1 cellular context compared by ENCODE assay signal in genomic region chr13:51803422-51804294, GRCh38.
TF ChIP-seq lines count a peak whose summit lies in the region.

TSS of gene DHRS12 (minus strand) at chr13:51804163. CDS start at chr13:51799659, 4,504 bp downstream.

TF ChIP-seq in K562, 482 proteins besides CTCF, POLR2A, EP300 and RAD21 (continued from another document and continues in another):
- TF ChIP-seq ZNF277 (CRISPR knock-in tag; IDR thresholded peaks at IDR 0.05; ENCODE audit: borderline replicate concordance), result no peak
- TF ChIP-seq CBX5 (IDR thresholded peaks at IDR 0.05; ENCODE audit: borderline replicate concordance, low read depth), result no peak
- TF ChIP-seq CHAMP1 (IDR thresholded peaks at IDR 0.05), result no peak
- TF ChIP-seq ZNF449 (CRISPR knock-in tag; IDR thresholded peaks at IDR 0.05), result no peak
- TF ChIP-seq SUPT5H (IDR thresholded peaks at IDR 0.05), result peak; percentile 52
- TF ChIP-seq MTA2 (IDR thresholded peaks at IDR 0.05; ENCODE audit: low read depth), result peak; percentile 28; the same call in 1 of the 2 replicates
- TF ChIP-seq ZNF584 (CRISPR knock-in tag; IDR thresholded peaks at IDR 0.05; ENCODE audit: low read depth), result peak; percentile 27; the same call in 1 of the 2 replicates
- TF ChIP-seq ZBTB5 (IDR thresholded peaks at IDR 0.05), result no peak
- TF ChIP-seq MAZ (CRISPR knock-in tag; conservative IDR thresholded peaks at IDR 0.05 in 1 of 2, IDR thresholded peaks at IDR 0.05 in 1 of 2), result peak; percentile 75 to 87
- TF ChIP-seq DDX20 (tag; IDR thresholded peaks at IDR 0.05; ENCODE audit: low read depth), result no peak
- TF ChIP-seq GTF3C2 (IDR thresholded peaks at IDR 0.05; ENCODE audit: borderline replicate concordance, extremely low read depth, insufficient read length), result no peak
- 0 out of 2 replicates have a peak, but pooled peaks have one; percentile 16 for TF ChIP-seq NCOA1 (IDR thresholded peaks at IDR 0.05; ENCODE audit: low read depth)
- no peak for TF ChIP-seq LARP7 (IDR thresholded peaks at IDR 0.05)
- TF ChIP-seq KLF10 (CRISPR knock-in tag; IDR thresholded peaks at IDR 0.05), result no peak
- TF ChIP-seq CBX3 (IDR thresholded peaks at IDR 0.05; ENCODE audit: borderline replicate concordance in 1 of 2, low read length in 2 of 2), result 0 out of 3 replicates have a peak, but pooled peaks of 1 of the 2 experiments have one; percentile 39
- no peak for TF ChIP-seq TOE1 (IDR thresholded peaks at IDR 0.05; ENCODE audit: borderline replicate concordance)
- no peak for TF ChIP-seq TOE1 (CRISPR knock-in tag; IDR thresholded peaks at IDR 0.05; ENCODE audit: borderline replicate concordance, low read depth)
- no peak for TF ChIP-seq PTBP1 (IDR thresholded peaks at IDR 0.05; ENCODE audit: low read depth, low read length)
- TF ChIP-seq ZBTB2 (IDR thresholded peaks at IDR 0.05), result no peak
- no peak for TF ChIP-seq SMARCB1 (IDR thresholded peaks at IDR 0.05; ENCODE audit: insufficient read length, low read depth)
- no peak for TF ChIP-seq SRSF3 (IDR thresholded peaks at IDR 0.05; ENCODE audit: insufficient read depth, low read length)
- TF ChIP-seq RNF2 (IDR thresholded peaks at IDR 0.05), result peak; percentile 46; the same call in 1 of the 2 replicates
- TF ChIP-seq RERE (CRISPR knock-in tag; IDR thresholded peaks at IDR 0.05; ENCODE audit: borderline replicate concordance), result no peak
- TF ChIP-seq SIN3A (IDR thresholded peaks at IDR 0.05; ENCODE audit: borderline replicate concordance in 2 of 2, control insufficient read depth in 1 of 2, low read depth in 2 of 2, low read length in 2 of 2), result peak; percentile 8 to 66; a peak in 2 of 4 replicates
- TF ChIP-seq ZMIZ1 (IDR thresholded peaks at IDR 0.05; ENCODE audit: low read depth in 2 of 2, low read length in 2 of 2), result peak in 1 of 2 experiments; percentile 60; a peak in 2 of 4 replicates
- no peak; the same call in none of the 2 replicates for TF ChIP-seq ZFX (CRISPR knock-in tag; IDR thresholded peaks at IDR 0.05)
- TF ChIP-seq ZNF174 (CRISPR knock-in tag; IDR thresholded peaks at IDR 0.05), result no peak
- TF ChIP-seq CBX8 (IDR thresholded peaks at IDR 0.05; ENCODE audit: borderline replicate concordance, extremely low read depth, low read depth, low read length, poor library complexity, severe bottlenecking), result no peak
- TF ChIP-seq ETV5 (CRISPR knock-in tag; IDR thresholded peaks at IDR 0.05; ENCODE audit: low read depth), result 0 out of 2 replicates have a peak, but pooled peaks have one; percentile 10
- no peak for TF ChIP-seq FOXJ3 (CRISPR knock-in tag; IDR thresholded peaks at IDR 0.05)
- TF ChIP-seq RB1 (IDR thresholded peaks at IDR 0.05; ENCODE audit: low read depth), result peak; percentile 80
